31 cellular contexts compared by ENCODE assay signal in the genomic region with DNA sequence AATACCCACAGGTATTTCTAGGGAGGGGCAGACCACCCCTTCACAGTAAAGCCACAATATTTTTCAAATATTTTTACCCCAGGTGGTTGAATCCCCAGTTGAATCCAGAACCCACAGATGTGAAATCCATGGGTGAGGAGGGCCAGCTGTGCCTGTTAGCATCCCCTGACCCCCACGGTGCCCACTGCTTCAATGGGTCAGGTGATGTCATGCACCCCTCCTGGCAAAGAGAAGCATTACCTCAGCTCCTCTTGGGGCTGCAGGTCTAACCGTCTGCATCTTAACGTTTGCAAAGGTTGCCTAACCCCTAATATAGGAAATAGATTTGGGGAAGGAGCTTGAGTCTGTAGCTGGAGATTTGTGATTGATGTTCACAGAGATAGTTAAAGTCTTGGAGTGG. TPM values are rescaled to one million over a fixed set of nuclear protein-coding genes. Genes with fewer than 3 reads are reported as not detected.
"Had no signal": no experiment of that assay in that cellular context is flagged by ENCODE, and none has a peak within 500 bp of the region (broad histone marks: within the 10 kb centered on the region; RNA-seq: fewer than 3 reads in every experiment).

No MANE protein-coding gene starts in this region.

- H3K27ac Mint-ChIP-seq: activated CD4-positive, alpha-beta T cell treated with anti-CD3 and anti-CD28 coated beads for 36 hours; activated CD4-positive, alpha-beta T cell treated with anti-CD3 and anti-CD28 coated beads, Interleukin-2, amount 10 ng/mL, durations not matched to agents 7 days and 5 days; activated CD8-positive, alpha-beta T cell treated with anti-CD3 and anti-CD28 coated beads, Interleukin-2, amount 10 ng/mL, durations not matched to agents 7 days and 5 days; activated naive CD4-positive, alpha-beta T cell treated with anti-CD3 and anti-CD28 coated beads for 36 hours; activated naive CD4-positive, alpha-beta T cell treated with anti-CD3 and anti-CD28 coated beads, Interleukin-2, amount 50 U/mL, for 72 hours; activated T-cell treated with anti-CD3 and anti-CD28 coated beads, Interleukin-2, amount 50 U/mL, for 24 hours had no signal

- H3K36me3 ChIP-seq: adrenal gland, breast epithelium had no signal

- ATAC-seq: activated CD4-positive, alpha-beta T cell treated with anti-CD3 and anti-CD28 coated beads for 36 hours; activated CD4-positive, CD25-positive, alpha-beta regulatory T cell treated with anti-CD3 and anti-CD28 coated beads, Interleukin-2, amount 50 U/mL, for 24 hours; activated CD8-positive, alpha-beta T cell treated with anti-CD3 and anti-CD28 coated beads, Interleukin-2, amount 10 ng/mL, durations not matched to agents 7 days and 5 days; activated naive CD4-positive, alpha-beta T cell treated with anti-CD3 and anti-CD28 coated beads, Interleukin-2, amount 50 U/mL, for 72 hours; body of pancreas had no signal

- H3K9me3 Mint-ChIP-seq: activated CD4-positive, alpha-beta T cell treated with anti-CD3 and anti-CD28 coated beads, Interleukin-2, amount 10 ng/mL, durations not matched to agents 7 days and 5 days; activated naive CD4-positive, alpha-beta T cell treated with anti-CD3 and anti-CD28 coated beads for 36 hours; activated naive CD4-positive, alpha-beta T cell treated with anti-CD3 and anti-CD28 coated beads, Interleukin-2, amount 50 U/mL, for 72 hours; activated T-cell treated with anti-CD3 and anti-CD28 coated beads, Interleukin-2, amount 50 U/mL, for 24 hours had no signal

- H3K4me1 ChIP-seq: body of pancreas, breast epithelium had no signal

- H3K4me3 ChIP-seq: adrenal gland, body of pancreas, breast epithelium had no signal

- H3K36me3 Mint-ChIP-seq: activated naive CD4-positive, alpha-beta T cell treated with anti-CD3 and anti-CD28 coated beads, Interleukin-2, amount 50 U/mL, for 72 hours had no signal

- H3K27me3 ChIP-seq: adrenal gland, body of pancreas, breast epithelium had no signal

- DNase-seq: activated CD4-positive, alpha-beta T cell treated with anti-CD3 and anti-CD28 coated beads for 36 hours; activated CD4-positive, alpha-beta T cell treated with anti-CD3 and anti-CD28 coated beads, Interleukin-2, amount 10 ng/mL, durations not matched to agents 7 days and 5 days; activated CD4-positive, alpha-beta T cell treated with anti-CD3 and anti-CD28 coated beads, Interleukin-2, amount 50 U/mL, for 48 hours; activated CD8-positive, alpha-beta T cell treated with anti-CD3 and anti-CD28 coated beads, Interleukin-2, amount 10 ng/mL, durations not matched to agents 7 days and 5 days; activated gamma-delta T cell treated with Interleukin-2 at 50 U/mL for 16 hours; activated naive CD4-positive, alpha-beta T cell treated with anti-CD3 and anti-CD28 coated beads for 36 hours; activated T-cell treated with anti-CD3 and anti-CD28 coated beads, Interleukin-2, amount 50 U/mL, for 24 hours; adrenal gland; body of pancreas; cerebellar nuclear complex; cortex of kidney; NCI-H1092; NCI-H1436 treated with DMSO at 0.1 percent for 48 hours; NCI-H1694 treated with DMSO at 0.1 percent for 48 hours; NCI-H2029; NCI-H345; NCI-H510A; NCI-H526; NCI-H774; OCI-M1; Right ventricle myocardium superior; SW 1271; T-helper 1 cell; T-helper 2 cell; T-helper 9 cell had no signal

- H3K9me3 ChIP-seq: adrenal gland, body of pancreas, breast epithelium had no signal

- H3K27me3 Mint-ChIP-seq: activated CD4-positive, alpha-beta T cell treated with anti-CD3 and anti-CD28 coated beads for 36 hours; activated CD4-positive, alpha-beta T cell treated with anti-CD3 and anti-CD28 coated beads, Interleukin-2, amount 10 ng/mL, durations not matched to agents 7 days and 5 days; activated T-cell treated with anti-CD3 and anti-CD28 coated beads, Interleukin-2, amount 50 U/mL, for 24 hours had no signal

- H3K4me3 Mint-ChIP-seq: activated CD4-positive, alpha-beta T cell treated with anti-CD3 and anti-CD28 coated beads for 36 hours; activated CD4-positive, alpha-beta T cell treated with anti-CD3 and anti-CD28 coated beads, Interleukin-2, amount 10 ng/mL, durations not matched to agents 7 days and 5 days; activated CD8-positive, alpha-beta T cell treated with anti-CD3 and anti-CD28 coated beads, Interleukin-2, amount 10 ng/mL, durations not matched to agents 7 days and 5 days; activated naive CD4-positive, alpha-beta T cell treated with anti-CD3 and anti-CD28 coated beads for 36 hours; activated T-cell treated with anti-CD3 and anti-CD28 coated beads, Interleukin-2, amount 50 U/mL, for 24 hours had no signal

- H3K27ac ChIP-seq: body of pancreas, breast epithelium had no signal

RNA-seq across cellular contexts. Expression of a gene that starts 52.1 kb away (rescaled TPM):
- total RNA-seq: activated CD4-positive, alpha-beta T cell treated with anti-CD3 and anti-CD28 coated beads for 36 hours; activated CD4-positive, alpha-beta T cell treated with anti-CD3 and anti-CD28 coated beads, Interleukin-2, amount 10 ng/mL, durations not matched to agents 7 days and 5 days; activated CD8-positive, alpha-beta T cell treated with anti-CD3 and anti-CD28 coated beads, Interleukin-2, amount 10 ng/mL, durations not matched to agents 7 days and 5 days; activated naive CD4-positive, alpha-beta T cell treated with anti-CD3 and anti-CD28 coated beads for 36 hours; activated naive CD4-positive, alpha-beta T cell treated with anti-CD3 and anti-CD28 coated beads, Interleukin-2, amount 50 U/mL, for 72 hours; adrenal gland; astrocyte; body of pancreas; breast epithelium; cardiac septum; MCF 10A; Right ventricle myocardium superior had no signal
